11 cellular contexts compared by ENCODE assay signal in the genomic region with DNA sequence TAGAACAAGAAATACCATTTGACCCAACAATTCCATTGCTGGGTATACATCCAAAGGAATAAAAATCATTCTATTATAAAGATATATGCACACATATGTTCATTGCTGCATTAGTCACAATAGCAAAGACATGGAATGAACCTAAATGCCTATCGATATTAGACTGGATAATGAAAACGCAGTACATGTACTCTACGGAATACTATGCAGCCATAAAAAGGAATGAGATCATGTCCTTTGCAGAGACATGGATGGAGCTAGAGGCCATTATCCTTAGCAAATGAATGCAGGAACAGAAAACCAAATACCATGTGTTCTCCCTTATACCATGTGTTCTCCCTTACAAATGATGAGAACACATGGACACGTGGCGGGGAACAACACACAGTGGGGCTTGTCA.
"Had no signal": no experiment of that assay in that cellular context is flagged by ENCODE, and none has a peak within 500 bp of the region (broad histone marks: within the 10 kb centered on the region; RNA-seq: fewer than 3 reads in every experiment).

No MANE protein-coding gene starts in this region.

- H3K27ac ChIP-seq: GM23248 had no signal

- H3K9ac ChIP-seq: GM23248 had no signal

- FAIRE-seq: H1, H54 had no signal

- H3K36me3 ChIP-seq: HAP-1 had no signal

- ATAC-seq: GM23338, HCT116 had no signal

- H3K4me3 ChIP-seq: GM23248, GM23338, HAP-1 had no signal

- DNase-seq: GM23248, GOT3, H7, H9, HCEC 1CT, HFFc6 had no signal

- H3K4me2 ChIP-seq: GM23338 had no signal

- H2AFZ ChIP-seq: GM23248, GM23338 had no signal

- H3K9me3 ChIP-seq: HAP-1 had no signal
